16 cellular contexts compared by ENCODE assay signal in genomic region chr11:69655479-69656394, GRCh38. TPM values are rescaled to one million over a fixed set of nuclear protein-coding genes. Genes with fewer than 3 reads are reported as not detected.
A peak's percentile ranks its signal among the peaks of the same experiment; 100 is the strongest.
DNase-seq lines count a peak whose midpoint lies in the region; ATAC-seq and TF ChIP-seq lines count a peak whose summit lies in the region.
"Had no signal": no experiment of that assay in that cellular context is flagged by ENCODE, and none has a peak within 500 bp of the region (broad histone marks: within the 10 kb centered on the region; RNA-seq: fewer than 3 reads in every experiment).

No MANE protein-coding gene starts in this region.

- H3K9me3 Mint-ChIP-seq in Caco-2 (ENCODE audit: unreplicated experiment) (no peaks in the 10 kb centered on the region), neural progenitor cell (no peaks in the 10 kb centered on the region)
- H3K9me3 Mint-ChIP-seq in activated CD4-positive, alpha-beta memory T cell treated with anti-CD3 and anti-CD28 coated beads for 36 hours, result no peaks in the 10 kb centered on the region
- H3K9me3 Mint-ChIP-seq: memory B cell had no signal

- H4K20me1 ChIP-seq in IMR-90 (ENCODE audit: insufficient read depth, low read length), result peaks cover 55% of the 10 kb centered on the region
- H4K20me1 ChIP-seq in neural progenitor cell (ENCODE audit: low read depth), result peaks cover 19% of the 10 kb centered on the region

- no peak overlapping the region for H2AK9ac ChIP-seq in IMR-90 (replicated peaks; ENCODE audit: low read depth, low read length, poor library complexity)

- H3F3A ChIP-seq in neural progenitor cell (ENCODE audit: low read depth), result peaks cover 47% of the 10 kb centered on the region

- H2BK20ac ChIP-seq in IMR-90 (ENCODE audit: low read depth, low read length), result no peak overlapping the region

- H3K14ac ChIP-seq in IMR-90 (replicated peaks; ENCODE audit: low read depth, low read length), result no peak overlapping the region

- no peak overlapping the region for H3K18ac ChIP-seq in IMR-90 (ENCODE audit: low read depth, low read length)

- H2AK5ac ChIP-seq in IMR-90 (ENCODE audit: low read depth, low read length), result peak overlapping the region; percentile 38; the same call in 1 of the 2 replicates

- H3K36me3 Mint-ChIP-seq in Caco-2 (ENCODE audit: insufficient read depth, unreplicated experiment), result peaks cover 83% of the 10 kb centered on the region
- H3K36me3 Mint-ChIP-seq in neural progenitor cell, result peaks cover 18% of the 10 kb centered on the region
- H3K36me3 Mint-ChIP-seq in activated CD4-positive, alpha-beta memory T cell treated with anti-CD3 and anti-CD28 coated beads for 36 hours, result no peaks in the 10 kb centered on the region

- DNase-seq in Caco-2, result peak; percentile 32 to 44
- peak; percentile 36 for DNase-seq in IMR-90
- no peak for DNase-seq in body of pancreas
- no peak for DNase-seq in neural progenitor cell (ENCODE audit: low spot score)
- DNase-seq in activated CD4-positive, alpha-beta memory T cell treated with anti-CD3 and anti-CD28 coated beads for 36 hours, result no peak
- no peak for DNase-seq in NCI-H2081 treated with DMSO at 0.1 percent for 48 hours (lab: John Stamatoyannopoulos, UW)
- no peak for DNase-seq in HUDEP-2 (lab: John Stamatoyannopoulos, UW; ENCODE audit: unreplicated experiment in 76 of 76)
- DNase-seq: activated naive CD4-positive, alpha-beta T cell treated with Interleukin-2 at 50 U/mL for 16 hours; NCI-H187; substantia nigra had no signal

- H3K36me3 ChIP-seq in Caco-2 (ENCODE audit: control insufficient read depth, insufficient read depth, low read length), result peaks cover 4% of the 10 kb centered on the region; the same call in 1 of the 2 replicates
- H3K36me3 ChIP-seq in IMR-90 (ENCODE audit: control insufficient read depth, insufficient read depth, low read length), result peaks cover 30% of the 10 kb centered on the region
- peaks cover 0 to 2% of the 10 kb centered on the region in 2 donors for H3K36me3 ChIP-seq in body of pancreas (replicated peaks in 1 of 2; ENCODE audit: insufficient read depth in 1 of 2, low read depth in 2 of 2)
- H3K36me3 ChIP-seq in neural progenitor cell, result no peaks in the 10 kb centered on the region

- TF ChIP-seq RAD21 in IMR-90 (IDR thresholded peaks at IDR 0.05; ENCODE audit: low read length), result no peak

- no peak overlapping the region for H3K9ac ChIP-seq in IMR-90 (ENCODE audit: low read depth, low read length)
- H3K9ac ChIP-seq in neural progenitor cell, result no peak overlapping the region
- H3K9ac ChIP-seq: BLaER1 treated with 17β-estradiol and CSF1 and Interleukin-3, amounts not matched to agents 10 nM and 100 nM had no signal

- no CpG with 5 or more reads among the region's 18 CpGs for WGBS in IMR-90 (ENCODE audit: extremely low coverage in 2 of 2, insufficient read length in 1 of 2), 2 experiments
- WGBS in body of pancreas, 2 donors, result 74 to 85% methylated on average over 11 to 18 of the region's 18 CpGs

- no TSS peak for BruUV-seq in Caco-2 (replicated peaks; lab: Mats Ljungman, UMichigan)
- no TSS peak for BruUV-seq in IMR-90 (replicated peaks; lab: Mats Ljungman, UMichigan)

- H3K27me3 ChIP-seq in Caco-2 (replicated peaks; ENCODE audit: control insufficient read depth, insufficient read depth, low read length) (no peaks in the 10 kb centered on the region), IMR-90 (ENCODE audit: control insufficient read depth, insufficient read depth, low read length) (no peaks in the 10 kb centered on the region), body of pancreas (no peaks in the 10 kb centered on the region), neural progenitor cell (no peaks in the 10 kb centered on the region)
- H3K27me3 ChIP-seq: BLaER1 treated with 17β-estradiol and CSF1 and Interleukin-3, amounts not matched to agents 10 nM and 100 nM; pancreas had no signal

- no peak for TF ChIP-seq POLR2A in IMR-90 (IDR thresholded peaks at IDR 0.05; ENCODE audit: low read depth, low read length)
- TF ChIP-seq POLR2A in body of pancreas (IDR thresholded peaks at IDR 0.05), result no peak

- H3K9me3 ChIP-seq in Caco-2 (no peaks in the 10 kb centered on the region), IMR-90 (ENCODE audit: control insufficient read depth, insufficient read depth, low read length) (no peaks in the 10 kb centered on the region), body of pancreas (no peaks in the 10 kb centered on the region), neural progenitor cell (ENCODE audit: low read depth) (no peaks in the 10 kb centered on the region)
- H3K9me3 ChIP-seq: BLaER1 treated with 17β-estradiol and CSF1 and Interleukin-3, amounts not matched to agents 10 nM and 100 nM; pancreas had no signal

- H3K27me3 Mint-ChIP-seq in Caco-2 (ENCODE audit: insufficient read depth, unreplicated experiment) (no peaks in the 10 kb centered on the region), neural progenitor cell (ENCODE audit: insufficient read depth, low read depth) (peaks cover 9% of the 10 kb centered on the region)
- no peaks in the 10 kb centered on the region for H3K27me3 Mint-ChIP-seq in activated CD4-positive, alpha-beta memory T cell treated with anti-CD3 and anti-CD28 coated beads for 36 hours
- H3K27me3 Mint-ChIP-seq: memory B cell had no signal

- H3K79me1 ChIP-seq in IMR-90 (ENCODE audit: low read depth in 1 of 2, low read length in 2 of 2), result peaks cover 0 to 20% of the 10 kb centered on the region in 2 experiments; a peak in 2 of 4 replicates

- H3K9me1 ChIP-seq in IMR-90 (ENCODE audit: insufficient read depth, low read length), result no peaks in the 10 kb centered on the region

- H4K91ac ChIP-seq in IMR-90 (ENCODE audit: insufficient read depth, low read depth, low read length), result no peak overlapping the region

- no peak overlapping the region for H3K27ac ChIP-seq in IMR-90 (ENCODE audit: insufficient read depth, low read length)
- H3K27ac ChIP-seq in body of pancreas, result peak overlapping the region in 3 of 4 donors; percentile 18 to 47 (median 39)
- no peak overlapping the region for H3K27ac ChIP-seq in neural progenitor cell
- H3K27ac ChIP-seq: BLaER1 treated with 17β-estradiol and CSF1 and Interleukin-3, amounts not matched to agents 10 nM and 100 nM; HL-60 had no signal

- ATAC-seq in IMR-90 (ENCODE audit: low read depth) (peak; percentile 18), body of pancreas (peak; percentile 12), GM19397 (IDR thresholded peaks at IDR 0.05; ENCODE audit: unreplicated experiment) (no peak)

- peaks cover 35% of the 10 kb centered on the region for H3K4me1 Mint-ChIP-seq in Caco-2 (ENCODE audit: low read depth, unreplicated experiment)
- peaks cover 54% of the 10 kb centered on the region for H3K4me1 Mint-ChIP-seq in neural progenitor cell
- H3K4me1 Mint-ChIP-seq in activated CD4-positive, alpha-beta memory T cell treated with anti-CD3 and anti-CD28 coated beads for 36 hours (ENCODE audit: low read depth), result no peaks in the 10 kb centered on the region
- H3K4me1 Mint-ChIP-seq: memory B cell had no signal

- POLR2A ChIA-PET in Caco-2 (lab: Charles Lee) (interaction anchor here (1.3 kb wide), 1 partner anchor 17 kb away, joined by 7 read pairs; no protein-coding TSS in a partner anchor), IMR-90 (lab: Charles Lee; ENCODE audit: unreplicated experiment) (no interaction called here)
- POLR2A ChIA-PET in activated CD4-positive, alpha-beta memory T cell treated with anti-CD3 and anti-CD28 coated beads for 36 hours (lab: Charles Lee), result no interaction called here

- H3K4me2 ChIP-seq in IMR-90 (ENCODE audit: low read depth, low read length) (no peak overlapping the region), neural progenitor cell (no peak overlapping the region)
- H3K4me2 ChIP-seq: BLaER1 treated with 17β-estradiol and CSF1 and Interleukin-3, amounts not matched to agents 10 nM and 100 nM had no signal

- H3K4me3 Mint-ChIP-seq in Caco-2 (ENCODE audit: unreplicated experiment), result peak overlapping the region; percentile 50
- H3K4me3 Mint-ChIP-seq in neural progenitor cell, result no peak overlapping the region
- H3K4me3 Mint-ChIP-seq in activated CD4-positive, alpha-beta memory T cell treated with anti-CD3 and anti-CD28 coated beads for 36 hours, result no peak overlapping the region
- H3K4me3 Mint-ChIP-seq: memory B cell had no signal

- H4K5ac ChIP-seq in IMR-90 (ENCODE audit: low read depth, low read length), result no peak overlapping the region

- no peaks in the 10 kb centered on the region for H3K79me2 ChIP-seq in neural progenitor cell (ENCODE audit: low read depth)

- dilution Hi-C loops in IMR-90 (cut with HindIII; ENCODE audit: low sequenced_read_pairs, unreplicated experiment), result no loop called here

- no peak overlapping the region for H3K23ac ChIP-seq in IMR-90 (ENCODE audit: low read depth, low read length)

- H4K8ac ChIP-seq in IMR-90 (ENCODE audit: low read depth in 2 of 2, low read length in 2 of 2), result no peak overlapping the region

- intact Hi-C loops in Caco-2 (cut with micrococcal nuclease; ENCODE audit: unreplicated experiment), result loop anchor here (5.0 kb wide), 2 partner anchors 213 to 553 kb away; no protein-coding TSS in a partner anchor
- intact Hi-C loops in IMR-90 (cut with micrococcal nuclease), result no loop called here
- intact Hi-C loops in body of pancreas (cut with DNase I), result no loop called here
- intact Hi-C loops in activated CD4-positive, alpha-beta memory T cell treated with anti-CD3 and anti-CD28 coated beads for 36 hours (cut with micrococcal nuclease), result no loop called here

- no peak overlapping the region for H2BK120ac ChIP-seq in IMR-90 (ENCODE audit: low read depth, low read length)

- CTCF ChIA-PET in Caco-2 (lab: Charles Lee), result interaction anchor here (0.7 to 5.6 kb wide), 4 partner anchors 11 to 633 kb away, joined by 3 to 44 read pairs (median 6); no protein-coding TSS in a partner anchor
- CTCF ChIA-PET in IMR-90 (lab: Yijun Ruan, JAX), result interaction anchor here (1.9 kb wide), 1 partner anchor 11 kb away, joined by 4 read pairs; no protein-coding TSS in a partner anchor
- CTCF ChIA-PET in activated CD4-positive, alpha-beta memory T cell treated with anti-CD3 and anti-CD28 coated beads for 36 hours (lab: Charles Lee), result interaction anchor here (2.3 kb wide), 1 partner anchor 15 kb away, joined by 11 read pairs; no protein-coding TSS in a partner anchor

- peak overlapping the region; percentile 14 for H3K27ac Mint-ChIP-seq in Caco-2 (ENCODE audit: unreplicated experiment)
- H3K27ac Mint-ChIP-seq in neural progenitor cell, result peak overlapping the region; percentile 95
- no peak overlapping the region for H3K27ac Mint-ChIP-seq in activated CD4-positive, alpha-beta memory T cell treated with anti-CD3 and anti-CD28 coated beads for 36 hours
- H3K27ac Mint-ChIP-seq: memory B cell had no signal

- in situ Hi-C loops in IMR-90 (cut with MboI; ENCODE audit: low sequenced_read_pairs), result loop anchor here (25.0 kb wide), 2 partner anchors 718 to 1043 kb away; no protein-coding TSS in a partner anchor

- no peak overlapping the region for H3K56ac ChIP-seq in IMR-90 (ENCODE audit: extremely low read depth, insufficient read depth, low read length)

- no peak overlapping the region for H2BK5ac ChIP-seq in IMR-90 (ENCODE audit: low read depth, low read length, poor library complexity, severe bottlenecking)

- TF ChIP-seq CTCF in Caco-2 (IDR thresholded peaks at IDR 0.05; ENCODE audit: insufficient read depth in 1 of 2, low read depth in 1 of 2, low read length in 1 of 2, severe bottlenecking in 1 of 2, unreplicated experiment in 1 of 2), result no peak
- no peak for TF ChIP-seq CTCF in IMR-90 (conservative IDR thresholded peaks at IDR 0.05; ENCODE audit: low read depth, low read length)
- no peak for TF ChIP-seq CTCF in body of pancreas (IDR thresholded peaks at IDR 0.05)
- no peak for TF ChIP-seq CTCF in neural progenitor cell (IDR thresholded peaks at IDR 0.05)

- peaks cover 42% of the 10 kb centered on the region for H3K4me1 ChIP-seq in Caco-2
- peaks cover 13% of the 10 kb centered on the region; the same call in 1 of the 2 replicates for H3K4me1 ChIP-seq in IMR-90 (ENCODE audit: control insufficient read depth, insufficient read depth, low read length)
- peaks cover 14% of the 10 kb centered on the region for H3K4me1 ChIP-seq in body of pancreas
- peaks cover 23% of the 10 kb centered on the region for H3K4me1 ChIP-seq in neural progenitor cell
- H3K4me1 ChIP-seq: pancreas had no signal

- H2BK15ac ChIP-seq in IMR-90 (ENCODE audit: low read depth, low read length), result no peak overlapping the region

- H3K4ac ChIP-seq in IMR-90 (ENCODE audit: low read depth, low read length), result no peak overlapping the region

- H2AFZ ChIP-seq in IMR-90 (replicated peaks; ENCODE audit: low read length, poor library complexity), result peak overlapping the region; percentile 36
- no peak overlapping the region for H2AFZ ChIP-seq in neural progenitor cell (replicated peaks)

- H3K4me3 ChIP-seq in Caco-2 (ENCODE audit: low read depth, low read length) (no peak overlapping the region), IMR-90 (ENCODE audit: insufficient read depth, low read depth, low read length) (no peak overlapping the region), body of pancreas (no peak overlapping the region), neural progenitor cell (no peak overlapping the region)
- H3K4me3 ChIP-seq: BLaER1 treated with 17β-estradiol and CSF1 and Interleukin-3, amounts not matched to agents 10 nM and 100 nM; pancreas had no signal

RNA-seq across cellular contexts. Expression of gene CCND1, which starts 14.8 kb away (rescaled TPM):
- total RNA-seq in Caco-2 (2022), result 288 and 331 TPM in 2 replicates
- 717 and 748 TPM in 2 replicates for total RNA-seq in IMR-90 (2012; rRNA removed)
- polyA plus RNA-seq in IMR-90 (2012; rRNA removed), result 481 and 872 TPM in 2 replicates
- polyA plus RNA-seq in IMR-90 (2012; cell fraction: cytosol; rRNA removed), result 498 and 688 TPM in 2 replicates
- polyA plus RNA-seq in IMR-90 (2012; cell fraction: nucleus; rRNA removed; ENCODE audit: low replicate concordance), result 405 and 823 TPM in 2 replicates
- total RNA-seq in body of pancreas, result 100 to 1,000 TPM in 1 of 2 donors, 10 to 100 TPM in 1; 90.3 to 201 TPM
- 85.0 and 94.0 TPM in 2 replicates for total RNA-seq in neural progenitor cell (ENCODE audit: low replicate concordance)
- total RNA-seq in activated CD4-positive, alpha-beta memory T cell treated with anti-CD3 and anti-CD28 coated beads for 36 hours, result 1 to 10 TPM in 1 of 2 experiments, under 1 TPM in 1; 0.19 to 1.3 TPM

RNA-seq across cellular contexts. Expression of gene LTO1, which starts 19.4 kb away (rescaled TPM):
- 49.3 and 51.3 TPM in 2 replicates for total RNA-seq in Caco-2 (2022)
- total RNA-seq in IMR-90 (2012; rRNA removed), result 8.2 and 16.7 TPM in 2 replicates
- 18.8 and 23.5 TPM in 2 replicates for polyA plus RNA-seq in IMR-90 (2012; rRNA removed)
- polyA plus RNA-seq in IMR-90 (2012; cell fraction: cytosol; rRNA removed), result 14.0 and 16.6 TPM in 2 replicates
- polyA plus RNA-seq in IMR-90 (2012; cell fraction: nucleus; rRNA removed; ENCODE audit: low replicate concordance), result 58.0 and 79.5 TPM in 2 replicates
- total RNA-seq in body of pancreas, result 10 to 100 TPM; 13.0 to 26.7 TPM
- total RNA-seq in neural progenitor cell (ENCODE audit: low replicate concordance), result 11.9 and 21.6 TPM in 2 replicates
- total RNA-seq in activated CD4-positive, alpha-beta memory T cell treated with anti-CD3 and anti-CD28 coated beads for 36 hours, result 10 to 100 TPM; 16.3 to 16.7 TPM

RNA-seq across cellular contexts. Expression of gene FGF19, which starts 48.1 kb away (rescaled TPM):
- 1.1 and 1.7 TPM in 2 replicates for total RNA-seq in Caco-2 (2022)
- not detected in 2 replicates for total RNA-seq in IMR-90 (2012; rRNA removed)
- not detected in 2 replicates for polyA plus RNA-seq in IMR-90 (2012; rRNA removed)
- polyA plus RNA-seq in IMR-90 (2012; cell fraction: cytosol; rRNA removed), result not detected in 2 replicates
- polyA plus RNA-seq in IMR-90 (2012; cell fraction: nucleus; rRNA removed; ENCODE audit: low replicate concordance), result not detected in 2 replicates
- not detected for total RNA-seq in body of pancreas
- total RNA-seq in neural progenitor cell (ENCODE audit: low replicate concordance), result 0.09 TPM in 1 of 2 replicates, not detected in the other
- total RNA-seq in activated CD4-positive, alpha-beta memory T cell treated with anti-CD3 and anti-CD28 coated beads for 36 hours, result not detected
- total RNA-seq: frontal cortex had no signal

Comparison
In these comparisons a context has a peak if more than half of its experiments do, and no peak if none do; other contexts are left out.
1. DNase-seq: peak in Caco-2 (2 of 2) and IMR-90 (single experiment); none in body of pancreas (0 of 4), neural progenitor cell (single experiment), activated CD4-positive, alpha-beta memory T cell treated with anti-CD3 and anti-CD28 coated beads for 36 hours (single experiment), NCI-H2081 treated with DMSO at 0.1 percent for 48 hours (single experiment) and HUDEP-2 (0 of 76).
2. H3K27ac ChIP-seq: peak in body of pancreas (3 of 4); none in IMR-90 (single experiment) and neural progenitor cell (single experiment).
3. RNA of gene CCND1, which starts 14.8 kb away (total RNA-seq): 717 to 748 TPM in IMR-90, 288 to 331 TPM in Caco-2, 90.3 to 201 TPM in body of pancreas and 85.0 to 94.0 TPM in neural progenitor cell; 0.19 to 1.3 TPM in activated CD4-positive, alpha-beta memory T cell treated with anti-CD3 and anti-CD28 coated beads for 36 hours; every median in the first group is over 10 times any median in the second.